20 cellular contexts compared by ENCODE assay signal in the genomic region with DNA sequence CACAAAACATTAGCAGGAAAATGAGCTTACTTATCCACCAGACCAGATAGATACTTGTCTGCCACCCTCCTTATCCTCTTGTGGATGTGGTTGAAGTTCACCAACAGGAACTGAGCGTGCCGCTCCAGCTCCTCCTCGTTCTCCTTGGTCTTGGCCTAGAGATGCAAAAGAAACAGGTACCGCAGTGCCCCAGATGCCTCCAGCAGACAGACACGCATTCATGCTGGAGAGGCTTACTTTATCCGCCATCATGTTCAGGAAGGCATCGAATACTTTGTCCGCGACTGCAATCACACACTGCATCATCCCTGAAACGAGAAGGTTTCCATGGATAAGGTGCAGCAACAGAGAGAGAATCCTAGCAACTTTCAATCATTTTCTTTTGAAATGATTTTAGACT. TPM values are rescaled to one million over a fixed set of nuclear protein-coding genes. Genes with fewer than 3 reads are reported as not detected.
"Had no signal": no experiment of that assay in that cellular context is flagged by ENCODE, and none has a peak within 500 bp of the region (broad histone marks: within the 10 kb centered on the region; RNA-seq: fewer than 3 reads in every experiment).

No MANE protein-coding gene starts in this region.

- DNase-seq: IMR-90, MV-4-11, NCI-H1048, NCI-H1105, NCI-H1417 treated with DMSO at 0.1 percent for 48 hours, NCI-H146, NCI-H1694 treated with DMSO at 0.1 percent for 48 hours, NCI-H1930, NCI-H2081, NCI-H2107, NCI-H2227 treated with DMSO at 0.1 percent for 48 hours, NCI-H524, NCI-H526 treated with DMSO at 0.1 percent for 48 hours, NCI-H748 treated with DMSO at 0.1 percent for 48 hours, Right ventricle myocardium superior, RPMI8226, SIG-M5 had no signal

- H3K9me3 ChIP-seq: SJSA1 had no signal

- H3K4me3 ChIP-seq: SJSA1, SK-N-MC had no signal

- H3K27me3 ChIP-seq: SJSA1 had no signal

- H3K27ac ChIP-seq: SJSA1, SK-N-MC had no signal

RNA-seq across cellular contexts. Expression of gene SERPIND1, which starts 21.0 kb away (rescaled TPM):
- total RNA-seq: IMR-90, MCF 10A, SJSA1 had no signal
